Comparison of ENCODE assay signal across 18 cellular contexts in the genomic region with DNA sequence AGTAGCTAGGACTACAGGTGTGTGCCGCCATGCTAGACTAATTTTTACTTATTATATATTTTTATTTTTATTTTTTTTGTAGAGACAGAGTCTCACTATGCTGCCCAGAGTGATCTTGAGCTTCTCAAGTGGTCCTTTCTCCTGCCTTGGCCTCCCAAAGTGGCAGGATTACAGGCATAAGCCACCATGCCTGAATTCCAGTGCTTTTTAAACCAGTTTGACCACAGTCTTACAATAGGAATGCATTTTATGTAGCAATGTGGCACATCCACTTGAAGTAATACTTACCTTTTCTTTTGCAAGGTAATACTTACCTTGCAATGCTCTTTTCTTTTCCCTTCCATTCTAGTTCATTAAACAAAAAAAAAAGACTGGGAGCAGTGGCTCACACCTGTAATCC.
"Had no signal": no experiment of that assay in that cellular context is flagged by ENCODE, and none has a peak within 500 bp of the region (broad histone marks: within the 10 kb centered on the region; RNA-seq: fewer than 3 reads in every experiment).

No MANE protein-coding gene starts in this region.

- H3K4me3 ChIP-seq: body of pancreas, gastroesophageal sphincter, heart right ventricle, stomach had no signal

- ATAC-seq: activated CD8-positive, alpha-beta T cell treated with anti-CD3 and anti-CD28 coated beads for 36 hours; body of pancreas; gastroesophageal sphincter; heart right ventricle; natural killer cell had no signal

- H2AFZ ChIP-seq: parathyroid adenoma had no signal

- H3K27me3 ChIP-seq: body of pancreas, gastroesophageal sphincter, heart right ventricle, neutrophil, stomach had no signal

- H3K4me1 ChIP-seq: gastroesophageal sphincter, parathyroid adenoma had no signal

- H3K36me3 ChIP-seq: gastroesophageal sphincter, heart right ventricle, neutrophil, stomach had no signal

- H3K9me3 ChIP-seq: body of pancreas, gastroesophageal sphincter, heart right ventricle, neutrophil, stomach had no signal

- DNase-seq: activated B cell treated with CpG ODN at 0.5 μM for 24 hours; activated CD4-positive, alpha-beta T cell treated with anti-CD3 and anti-CD28 coated beads for 48 hours; activated CD8-positive, alpha-beta T cell treated with anti-CD3 and anti-CD28 coated beads for 36 hours; activated effector memory CD4-positive, alpha-beta T cell treated with anti-CD3 and anti-CD28 coated beads, Interleukin-2, amount 50 U/mL, for 16 hours; activated T-cell treated with anti-CD3 and anti-CD28 coated beads, Interleukin-2, amount 50 U/mL, for 48 hours; amniotic stem cell; body of pancreas; cortex of kidney; effector CD4-positive, alpha-beta T cell; heart right ventricle; mesendoderm; natural killer cell; stimulated activated CD4-positive, alpha-beta T cell treated with anti-CD3 and anti-CD28 coated beads, Interleukin-12 subunit alpha, Interleukin-12 subunit beta, amount 100 ng/mL, for 4 hours; stimulated activated CD4-positive, alpha-beta T cell treated with anti-CD3 and anti-CD28 coated beads, Interleukin-2, amount 100 ng/mL, for 24 hours; stomach had no signal

- H3K9ac ChIP-seq: parathyroid adenoma had no signal

- H3K79me2 ChIP-seq: parathyroid adenoma had no signal

- H3K27ac ChIP-seq: body of pancreas, gastroesophageal sphincter, neutrophil, parathyroid adenoma, stomach had no signal
